ENCODE assay signal across 8 cellular contexts in genomic region chr6:144265390-144265789, GRCh38.
DNase-seq lines count a peak whose midpoint lies in the region; ATAC-seq and TF ChIP-seq lines count a peak whose summit lies in the region.

No MANE protein-coding gene starts in this region.

- peak overlapping the region; percentile 55 for H3K27ac ChIP-seq in iPS-20b (ENCODE audit: low read length)

- H3K9me3 ChIP-seq in iPS-20b (ENCODE audit: insufficient read depth, low read depth, low read length) = no peaks in the 10 kb centered on the region

- H3K4me3 ChIP-seq in iPS-20b (ENCODE audit: low read length) = peak overlapping the region; percentile 53

- H3K36me3 ChIP-seq in iPS-20b (ENCODE audit: insufficient read depth, low read depth, low read length) = no peaks in the 10 kb centered on the region

- DNase-seq in GM10266 (ENCODE audit: extremely low spot score) (peak; percentile 47), SIG-M5 (lab: John Stamatoyannopoulos, UW) (peak; percentile 43), NCI-H774 (lab: John Stamatoyannopoulos, UW) (no peak)
- DNase-seq in stimulated activated CD4-positive, alpha-beta T cell treated with anti-CD3 and anti-CD28 coated beads, Interleukin-2, amount 100 ng/mL, for 48 hours = no peak

- TF ChIP-seq CTCF in GM10266 (IDR thresholded peaks at IDR 0.05; ENCODE audit: control insufficient read depth, insufficient read depth, low read depth, missing control alignments) = no peak

- H3K27me3 ChIP-seq in iPS-20b (ENCODE audit: insufficient read depth, low read length) = no peaks in the 10 kb centered on the region

- peak; percentile 85 for ATAC-seq in HG02870 (IDR thresholded peaks at IDR 0.05; ENCODE audit: unreplicated experiment)
- no peak for ATAC-seq in GM18517 (IDR thresholded peaks at IDR 0.05; ENCODE audit: unreplicated experiment)
- ATAC-seq in GM19455 (IDR thresholded peaks at IDR 0.05; ENCODE audit: unreplicated experiment) = no peak

- peak overlapping the region; percentile 74; the same call in 1 of the 2 replicates for H3K9ac ChIP-seq in iPS-20b (ENCODE audit: low read depth, low read length)

- H3K4me1 ChIP-seq in iPS-20b (ENCODE audit: insufficient read depth, low read length) = peaks cover 25% of the 10 kb centered on the region; the same call in 1 of the 2 replicates

Comparison
In these comparisons a context has a peak if more than half of its experiments do, and no peak if none do; other contexts are left out.
1. DNase-seq: peak in GM10266 (single experiment) and SIG-M5 (single experiment); none in stimulated activated CD4-positive, alpha-beta T cell treated with anti-CD3 and anti-CD28 coated beads, Interleukin-2, amount 100 ng/mL, for 48 hours (0 of 2) and NCI-H774 (single experiment).